Comparison of ENCODE assay signal across 8 cellular contexts in the genomic region with DNA sequence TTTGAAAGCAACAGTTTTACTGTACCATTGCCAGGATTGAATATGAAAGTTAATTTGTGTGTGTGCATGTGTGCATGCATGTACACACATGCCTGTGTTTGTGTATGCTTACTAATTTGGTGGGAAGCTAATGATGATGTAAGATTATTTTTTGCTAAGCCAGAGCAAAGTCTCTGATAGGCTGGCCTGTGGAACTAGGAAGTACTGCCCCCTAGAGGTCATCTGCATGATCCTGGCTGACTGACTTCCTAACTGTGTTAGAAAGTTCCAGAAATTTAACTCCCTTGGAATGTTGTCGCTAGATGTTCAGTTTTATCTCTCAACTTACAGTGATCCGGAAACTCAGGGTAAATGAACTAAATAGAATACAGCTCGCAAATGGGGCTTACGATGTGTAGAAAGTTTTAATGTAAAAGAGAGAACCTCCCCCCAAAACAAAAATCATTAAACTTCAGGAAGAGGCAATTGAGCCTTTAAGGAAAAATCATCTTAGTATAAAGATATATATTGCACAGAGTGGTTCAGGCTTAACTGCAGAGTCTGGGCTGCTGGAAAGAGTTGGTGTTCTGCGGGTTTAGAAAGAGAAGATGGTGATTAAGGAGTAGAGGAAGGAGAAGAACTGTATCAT. TPM values are rescaled to one million over a fixed set of nuclear protein-coding genes. Genes with fewer than 3 reads are reported as not detected.
DNase-seq lines count a peak whose midpoint lies in the region; ATAC-seq and TF ChIP-seq lines count a peak whose summit lies in the region.

No MANE protein-coding gene starts in this region.

- DNase-seq in SIG-M5 treated with dmso at 0.1 percent for 504 hours (lab: John Stamatoyannopoulos, UW; ENCODE audit: unreplicated experiment) (peak; percentile 5), SIG-M5 (lab: John Stamatoyannopoulos, UW) (no peak), epithelial cell of esophagus (ENCODE audit: low read depth) (peak; percentile 67), natural killer cell (no peak), type B pancreatic cell (ENCODE audit: extremely low spot score, unreplicated experiment) (no peak)
- peak; percentile 82 for DNase-seq in activated CD4-positive, alpha-beta T cell treated with anti-CD3 and anti-CD28 coated beads, Interleukin-2, amount 10 ng/mL, durations not matched to agents 24 days and 14 days

- TF ChIP-seq CTCF in KMS-11 (conservative IDR thresholded peaks at IDR 0.05; ENCODE audit: low read depth, low read length) (peak; percentile 70), epithelial cell of esophagus (IDR thresholded peaks at IDR 0.05; ENCODE audit: insufficient read depth, low read depth, low read length, missing control alignments) (peak; percentile 56), natural killer cell (IDR thresholded peaks at IDR 0.05) (peak; percentile 90), type B pancreatic cell (conservative IDR thresholded peaks at IDR 0.05) (peak; percentile 70)

- peaks cover 10% of the 10 kb centered on the region for H3K27me3 Mint-ChIP-seq in activated CD4-positive, alpha-beta T cell treated with anti-CD3 and anti-CD28 coated beads, Interleukin-2, amount 10 ng/mL, durations not matched to agents 24 days and 14 days
- H3K27me3 Mint-ChIP-seq in natural killer cell (ENCODE audit: low read depth in 2 of 2) = peaks cover 16 to 19% of the 10 kb centered on the region in 2 donors
- H3K27me3 Mint-ChIP-seq in type B pancreatic cell = peaks cover 7% of the 10 kb centered on the region

- H3K36me3 ChIP-seq in KMS-11 (ENCODE audit: insufficient read depth) = no peaks in the 10 kb centered on the region

- H2AFZ ChIP-seq in KMS-11 (ENCODE audit: low read depth) = no peak overlapping the region

- no peak overlapping the region for H3K4me2 ChIP-seq in KMS-11

- H3K27ac Mint-ChIP-seq in activated CD4-positive, alpha-beta T cell treated with anti-CD3 and anti-CD28 coated beads, Interleukin-2, amount 10 ng/mL, durations not matched to agents 24 days and 14 days = no peak overlapping the region
- H3K27ac Mint-ChIP-seq in natural killer cell (no peak overlapping the region), type B pancreatic cell (no peak overlapping the region)

- ATAC-seq in natural killer cell (peak; percentile 84 to 92 (median 91)), GM19463 (IDR thresholded peaks at IDR 0.05; ENCODE audit: unreplicated experiment) (no peak)

- no peaks in the 10 kb centered on the region for H3K27me3 ChIP-seq in KMS-11 (ENCODE audit: insufficient read depth, low read depth)

- H3K79me2 ChIP-seq in KMS-11 (ENCODE audit: insufficient read depth, low read depth) = no peaks in the 10 kb centered on the region

- peaks cover 3% of the 10 kb centered on the region for H3K4me1 Mint-ChIP-seq in activated CD4-positive, alpha-beta T cell treated with anti-CD3 and anti-CD28 coated beads, Interleukin-2, amount 10 ng/mL, durations not matched to agents 24 days and 14 days
- H3K4me1 Mint-ChIP-seq in natural killer cell = peaks cover 0 to 5% of the 10 kb centered on the region in 2 donors
- peaks cover 4% of the 10 kb centered on the region for H3K4me1 Mint-ChIP-seq in type B pancreatic cell (ENCODE audit: unreplicated experiment)

- H3K4me1 ChIP-seq in KMS-11 (ENCODE audit: low read depth, poor library complexity, severe bottlenecking) = no peaks in the 10 kb centered on the region

- no peak overlapping the region for H3K9ac ChIP-seq in KMS-11

- H4K20me1 ChIP-seq in KMS-11 (ENCODE audit: insufficient read depth) = no peaks in the 10 kb centered on the region

- no peaks in the 10 kb centered on the region for H3K9me3 Mint-ChIP-seq in activated CD4-positive, alpha-beta T cell treated with anti-CD3 and anti-CD28 coated beads, Interleukin-2, amount 10 ng/mL, durations not matched to agents 24 days and 14 days
- H3K9me3 Mint-ChIP-seq in natural killer cell (no peaks in the 10 kb centered on the region), type B pancreatic cell (peaks cover 7% of the 10 kb centered on the region)

- H3K27ac ChIP-seq in KMS-11 = no peak overlapping the region

- no peaks in the 10 kb centered on the region for H3K36me3 Mint-ChIP-seq in activated CD4-positive, alpha-beta T cell treated with anti-CD3 and anti-CD28 coated beads, Interleukin-2, amount 10 ng/mL, durations not matched to agents 24 days and 14 days (ENCODE audit: low read depth)
- H3K36me3 Mint-ChIP-seq in natural killer cell (no peaks in the 10 kb centered on the region), type B pancreatic cell (no peaks in the 10 kb centered on the region)

- H3K4me3 Mint-ChIP-seq in activated CD4-positive, alpha-beta T cell treated with anti-CD3 and anti-CD28 coated beads, Interleukin-2, amount 10 ng/mL, durations not matched to agents 24 days and 14 days = no peak overlapping the region
- no peak overlapping the region for H3K4me3 Mint-ChIP-seq in natural killer cell
- H3K4me3 Mint-ChIP-seq in type B pancreatic cell = no peak overlapping the region

- H3K4me3 ChIP-seq in KMS-11 (IDR thresholded peaks at IDR 0.05; ENCODE audit: insufficient read depth, low read depth, low read length) (no peak overlapping the region), epithelial cell of esophagus (ENCODE audit: low read length) (no peak overlapping the region)

- intact Hi-C loops in activated CD4-positive, alpha-beta T cell treated with anti-CD3 and anti-CD28 coated beads, Interleukin-2, amount 10 ng/mL, durations not matched to agents 24 days and 14 days (cut with micrococcal nuclease) = loop anchor here (1.0 to 2.0 kb wide), 2 partner anchors 150 to 178 kb away; no protein-coding TSS in a partner anchor
- intact Hi-C loops in natural killer cell (cut with micrococcal nuclease) = loop anchor here (1.0 kb wide), 2 partner anchors 150 to 178 kb away; no protein-coding TSS in a partner anchor

RNA-seq across cellular contexts. Expression of a gene that starts 34.3 kb away (rescaled TPM):
- total RNA-seq in activated CD4-positive, alpha-beta T cell treated with anti-CD3 and anti-CD28 coated beads, Interleukin-2, amount 10 ng/mL, durations not matched to agents 24 days and 14 days = 180 and 181 TPM in 2 replicates
- total RNA-seq in natural killer cell (100 to 1,000 TPM; 295 to 385 (median 354) TPM), type B pancreatic cell (ENCODE audit: low replicate concordance) (99.8 and 174 TPM in 2 replicates)

Comparison
In these comparisons a context has a peak if more than half of its experiments do, and no peak if none do; other contexts are left out.
1. DNase-seq: peak in SIG-M5 treated with dmso at 0.1 percent for 504 hours (single experiment), activated CD4-positive, alpha-beta T cell treated with anti-CD3 and anti-CD28 coated beads, Interleukin-2, amount 10 ng/mL, durations not matched to agents 24 days and 14 days (single experiment) and epithelial cell of esophagus (single experiment); none in SIG-M5 (single experiment), natural killer cell (single experiment) and type B pancreatic cell (single experiment).
2. Peak in every context shown above with its lines, with median percentiles within 50 percentile points of each other: CTCF ChIP-seq.